In the genomic region with DNA sequence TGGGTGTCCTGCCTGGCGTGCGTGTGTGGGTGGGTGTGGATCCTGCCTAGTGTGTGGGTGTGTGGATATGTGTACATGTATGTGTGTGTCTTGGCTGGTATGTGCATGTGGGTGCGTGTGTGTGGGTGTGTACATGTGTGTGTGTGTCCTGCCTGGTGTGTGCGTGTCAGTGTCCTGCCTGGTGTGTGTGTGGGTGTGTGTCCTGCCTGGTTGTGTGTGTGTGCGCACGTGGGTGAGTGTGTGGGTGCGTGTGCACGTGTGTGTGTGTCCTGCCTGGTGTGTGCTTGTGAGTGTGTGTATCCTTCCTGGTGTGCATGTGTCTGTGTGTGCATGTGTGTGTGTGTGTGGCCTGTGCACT, we compare ENCODE assay signal across 1 cellular context.
TF ChIP-seq lines count a peak whose summit lies in the region.

No MANE protein-coding gene starts in this region.

TF ChIP-seq in HEK293, 187 proteins besides CTCF, POLR2A, EP300 and RAD21 (continued from another document):
- TF ChIP-seq ZNF416 (tag by site-specific recombination; IDR thresholded peaks at IDR 0.05) = no peak
- TF ChIP-seq ZNF792 (tag by site-specific recombination; IDR thresholded peaks at IDR 0.05) = no peak
- TF ChIP-seq, protein P1, sequence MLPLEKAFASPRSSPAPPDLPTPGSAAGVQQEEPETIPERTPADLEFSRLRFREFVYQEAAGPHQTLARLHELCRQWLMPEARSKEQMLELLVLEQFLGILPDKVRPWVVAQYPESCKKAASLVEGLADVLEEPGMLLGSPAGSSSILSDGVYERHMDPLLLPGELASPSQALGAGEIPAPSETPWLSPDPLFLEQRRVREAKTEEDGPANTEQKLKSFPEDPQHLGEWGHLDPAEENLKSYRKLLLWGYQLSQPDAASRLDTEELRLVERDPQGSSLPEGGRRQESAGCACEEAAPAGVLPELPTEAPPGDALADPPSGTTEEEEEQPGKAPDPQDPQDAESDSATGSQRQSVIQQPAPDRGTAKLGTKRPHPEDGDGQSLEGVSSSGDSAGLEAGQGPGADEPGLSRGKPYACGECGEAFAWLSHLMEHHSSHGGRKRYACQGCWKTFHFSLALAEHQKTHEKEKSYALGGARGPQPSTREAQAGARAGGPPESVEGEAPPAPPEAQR (tag by site-specific recombination; IDR thresholded peaks at IDR 0.05) = no peak
- TF ChIP-seq EGR2 (tag by site-specific recombination; IDR thresholded peaks at IDR 0.05; ENCODE audit: low read depth) = peak; percentile 99
- TF ChIP-seq ZNF174 (tag by site-specific recombination; IDR thresholded peaks at IDR 0.05) = no peak
- TF ChIP-seq ZNF561 (tag by site-specific recombination; IDR thresholded peaks at IDR 0.05; ENCODE audit: borderline replicate concordance) = no peak
- no peak for TF ChIP-seq ZNF529 (tag by site-specific recombination; IDR thresholded peaks at IDR 0.05; ENCODE audit: insufficient replicate concordance)
- TF ChIP-seq, protein P2, sequence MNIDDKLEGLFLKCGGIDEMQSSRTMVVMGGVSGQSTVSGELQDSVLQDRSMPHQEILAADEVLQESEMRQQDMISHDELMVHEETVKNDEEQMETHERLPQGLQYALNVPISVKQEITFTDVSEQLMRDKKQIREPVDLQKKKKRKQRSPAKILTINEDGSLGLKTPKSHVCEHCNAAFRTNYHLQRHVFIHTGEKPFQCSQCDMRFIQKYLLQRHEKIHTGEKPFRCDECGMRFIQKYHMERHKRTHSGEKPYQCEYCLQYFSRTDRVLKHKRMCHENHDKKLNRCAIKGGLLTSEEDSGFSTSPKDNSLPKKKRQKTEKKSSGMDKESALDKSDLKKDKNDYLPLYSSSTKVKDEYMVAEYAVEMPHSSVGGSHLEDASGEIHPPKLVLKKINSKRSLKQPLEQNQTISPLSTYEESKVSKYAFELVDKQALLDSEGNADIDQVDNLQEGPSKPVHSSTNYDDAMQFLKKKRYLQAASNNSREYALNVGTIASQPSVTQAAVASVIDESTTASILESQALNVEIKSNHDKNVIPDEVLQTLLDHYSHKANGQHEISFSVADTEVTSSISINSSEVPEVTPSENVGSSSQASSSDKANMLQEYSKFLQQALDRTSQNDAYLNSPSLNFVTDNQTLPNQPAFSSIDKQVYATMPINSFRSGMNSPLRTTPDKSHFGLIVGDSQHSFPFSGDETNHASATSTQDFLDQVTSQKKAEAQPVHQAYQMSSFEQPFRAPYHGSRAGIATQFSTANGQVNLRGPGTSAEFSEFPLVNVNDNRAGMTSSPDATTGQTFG (tag by site-specific recombination; IDR thresholded peaks at IDR 0.05; ENCODE audit: borderline replicate concordance) = 0 out of 2 replicates have a peak, but pooled peaks have one; percentile 31
- TF ChIP-seq, protein P3, sequence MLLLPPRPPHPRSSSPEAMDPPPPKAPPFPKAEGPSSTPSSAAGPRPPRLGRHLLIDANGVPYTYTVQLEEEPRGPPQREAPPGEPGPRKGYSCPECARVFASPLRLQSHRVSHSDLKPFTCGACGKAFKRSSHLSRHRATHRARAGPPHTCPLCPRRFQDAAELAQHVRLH (tag by site-specific recombination; IDR thresholded peaks at IDR 0.05) = no peak
- 0 out of 2 replicates have a peak, but pooled peaks have one; percentile 40 for TF ChIP-seq SALL2 (tag by site-specific recombination; IDR thresholded peaks at IDR 0.05; ENCODE audit: borderline replicate concordance)
- TF ChIP-seq ZFHX2 (tag by site-specific recombination; conservative IDR thresholded peaks at IDR 0.05) = peak; percentile 100
- TF ChIP-seq ZSCAN30 (tag by site-specific recombination; IDR thresholded peaks at IDR 0.05) = no peak
- TF ChIP-seq, protein P4, sequence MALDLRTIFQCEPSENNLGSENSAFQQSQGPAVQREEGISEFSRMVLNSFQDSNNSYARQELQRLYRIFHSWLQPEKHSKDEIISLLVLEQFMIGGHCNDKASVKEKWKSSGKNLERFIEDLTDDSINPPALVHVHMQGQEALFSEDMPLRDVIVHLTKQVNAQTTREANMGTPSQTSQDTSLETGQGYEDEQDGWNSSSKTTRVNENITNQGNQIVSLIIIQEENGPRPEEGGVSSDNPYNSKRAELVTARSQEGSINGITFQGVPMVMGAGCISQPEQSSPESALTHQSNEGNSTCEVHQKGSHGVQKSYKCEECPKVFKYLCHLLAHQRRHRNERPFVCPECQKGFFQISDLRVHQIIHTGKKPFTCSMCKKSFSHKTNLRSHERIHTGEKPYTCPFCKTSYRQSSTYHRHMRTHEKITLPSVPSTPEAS (tag by site-specific recombination; IDR thresholded peaks at IDR 0.05) = peak; percentile 97
- TF ChIP-seq, protein P5, sequence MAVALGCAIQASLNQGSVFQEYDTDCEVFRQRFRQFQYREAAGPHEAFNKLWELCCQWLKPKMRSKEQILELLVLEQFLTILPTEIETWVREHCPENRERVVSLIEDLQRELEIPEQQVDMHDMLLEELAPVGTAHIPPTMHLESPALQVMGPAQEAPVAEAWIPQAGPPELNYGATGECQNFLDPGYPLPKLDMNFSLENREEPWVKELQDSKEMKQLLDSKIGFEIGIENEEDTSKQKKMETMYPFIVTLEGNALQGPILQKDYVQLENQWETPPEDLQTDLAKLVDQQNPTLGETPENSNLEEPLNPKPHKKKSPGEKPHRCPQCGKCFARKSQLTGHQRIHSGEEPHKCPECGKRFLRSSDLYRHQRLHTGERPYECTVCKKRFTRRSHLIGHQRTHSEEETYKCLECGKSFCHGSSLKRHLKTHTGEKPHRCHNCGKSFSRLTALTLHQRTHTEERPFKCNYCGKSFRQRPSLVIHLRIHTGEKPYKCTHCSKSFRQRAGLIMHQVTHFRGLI (tag by site-specific recombination; IDR thresholded peaks at IDR 0.05) = no peak
